In the genomic region with DNA sequence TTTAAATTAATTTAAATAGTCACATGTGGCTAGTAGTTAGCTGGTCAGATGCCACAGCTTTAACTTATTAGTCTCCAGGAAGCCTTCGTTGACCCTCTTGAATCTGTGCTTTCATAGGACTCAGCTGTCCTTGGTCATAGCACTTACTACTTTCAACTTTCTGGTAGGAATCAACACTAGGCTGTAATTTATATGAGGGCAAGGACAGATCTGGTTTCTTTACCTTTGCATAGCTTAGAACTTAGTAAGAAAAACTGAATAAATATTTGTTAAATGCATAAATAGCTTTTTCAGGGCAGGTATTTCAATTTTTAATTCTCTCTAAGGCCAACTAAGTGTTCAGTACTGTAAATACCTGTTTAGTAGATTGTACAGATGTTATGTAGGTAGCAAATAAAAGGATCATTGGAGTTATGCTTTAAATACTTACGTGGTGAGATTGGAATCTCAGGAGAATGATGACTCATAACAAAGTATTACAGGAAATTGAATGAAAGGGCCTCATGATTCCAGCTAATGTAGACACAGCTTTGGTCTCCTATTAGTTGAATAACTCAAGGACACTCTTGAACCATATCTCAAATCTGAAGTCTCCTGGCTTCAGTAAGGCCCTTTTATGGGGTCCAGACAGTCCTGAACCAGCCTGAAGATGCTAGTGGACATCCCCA, we compare ENCODE assay signal across 10 cellular contexts. TPM values are rescaled to one million over a fixed set of nuclear protein-coding genes. Genes with fewer than 3 reads are reported as not detected.
DNase-seq lines count a peak whose midpoint lies in the region; ATAC-seq, FAIRE-seq and TF ChIP-seq lines count a peak whose summit lies in the region.
"Had no signal": no experiment of that assay in that cellular context is flagged by ENCODE, and none has a peak within 500 bp of the region (broad histone marks: within the 10 kb centered on the region; RNA-seq: fewer than 3 reads in every experiment).

No MANE protein-coding gene starts in this region.

- H3K27me3 ChIP-seq in pancreas (no peaks in the 10 kb centered on the region), spleen (replicated peaks in 1 of 7) (peaks cover 0 to 22% (median 0%) of the 10 kb centered on the region in 7 donors)

- WGBS in pancreas, 2 donors = 59 to 67% methylated on average over 2 of the region's 2 CpGs
- 60 to 83% (median 79%) methylated on average over 2 of the region's 2 CpGs for WGBS in spleen, 5 donors

- intact Hi-C loops in pancreas (cut with DNase I) = no loop called here
- intact Hi-C loops in spleen (cut with DNase I; ENCODE audit: low total_unique reads) = no loop called here

- H3K27ac ChIP-seq in pancreas (peak overlapping the region in 3 of 4 donors; percentile 6 to 88 (median 84)), spleen (no peak overlapping the region)
- H3K27ac ChIP-seq: parathyroid adenoma had no signal

- ATAC-seq in pancreas (peak; percentile 36 to 63 (median 57)), GM18870 (IDR thresholded peaks at IDR 0.05; ENCODE audit: unreplicated experiment) (no peak)

- H3K4me3 ChIP-seq in pancreas (no peak overlapping the region), spleen (no peak overlapping the region)

- no peak for TF ChIP-seq POLR2A in spleen (IDR thresholded peaks at IDR 0.05)

- TF ChIP-seq CTCF in pancreas (IDR thresholded peaks at IDR 0.05) = no peak
- no peak for TF ChIP-seq CTCF in spleen (IDR thresholded peaks at IDR 0.05 in 8 of 11, conservative IDR thresholded peaks at IDR 0.05 in 3 of 11)

- peaks cover 0 to 16% (median 0%) of the 10 kb centered on the region in 3 donors for H3K4me1 ChIP-seq in pancreas
- H3K4me1 ChIP-seq in spleen = peaks cover 0 to 64% (median 27%) of the 10 kb centered on the region in 6 donors
- H3K4me1 ChIP-seq: parathyroid adenoma had no signal

- H3K36me3 ChIP-seq in pancreas = no peaks in the 10 kb centered on the region
- peaks cover 0 to 12% (median 0%) of the 10 kb centered on the region in 6 donors for H3K36me3 ChIP-seq in spleen

- peak; percentile 68 for DNase-seq in DMS53 treated with DMSO at 0.1 percent for 48 hours (lab: John Stamatoyannopoulos, UW; ENCODE audit: unreplicated experiment)
- peak; percentile 41 for DNase-seq in NCI-H69 (lab: John Stamatoyannopoulos, UW)
- peak; percentile 84 for DNase-seq in dermis blood vessel endothelial cell
- DNase-seq in pancreas = no peak
- no peak for DNase-seq in spleen
- DNase-seq in Kasumi-1 (lab: John Stamatoyannopoulos, UW) = no peak
- no peak for DNase-seq in COLO668 (lab: John Stamatoyannopoulos, UW; ENCODE audit: unreplicated experiment)

- no peak for FAIRE-seq in pancreas (lab: Jason Lieb, UNC)
- FAIRE-seq: frontal cortex had no signal

- H3K9me3 ChIP-seq in pancreas (no peaks in the 10 kb centered on the region), spleen (no peaks in the 10 kb centered on the region)

RNA-seq across cellular contexts. Expression of a gene that starts 2.6 kb away (rescaled TPM):
- total RNA-seq in dermis blood vessel endothelial cell (9.5 and 12.3 TPM in 2 replicates), pancreas (10 to 100 TPM in 2 of 6 donors, 1 to 10 TPM in 4; 4.6 to 18.3 (median 7.8) TPM), spleen (10 to 100 TPM; 25.0 to 68.8 (median 33.8) TPM)
- polyA plus RNA-seq in pancreas (1 to 10 TPM; 4.5 to 6.3 TPM), spleen (1 to 10 TPM; 4.1 to 7.3 (median 5.8) TPM)

RNA-seq across cellular contexts. Expression of a gene that starts 43.4 kb away (rescaled TPM):
- under 0.01 TPM in 1 of 2 replicates, not detected in the other for total RNA-seq in dermis blood vessel endothelial cell
- under 1 TPM in 1 of 6 donors, not detected in 5; 0.03 TPM for total RNA-seq in pancreas
- under 1 TPM; 0.04 to 0.05 TPM for polyA plus RNA-seq in pancreas
- total RNA-seq in spleen = not detected
- not detected for polyA plus RNA-seq in spleen
- total RNA-seq: frontal cortex had no signal

Comparison
In these comparisons a context has a peak if more than half of its experiments do, and no peak if none do; other contexts are left out.
1. DNase-seq: peak in DMS53 treated with DMSO at 0.1 percent for 48 hours (single experiment), NCI-H69 (single experiment) and dermis blood vessel endothelial cell (single experiment); none in pancreas (0 of 6), spleen (single experiment), Kasumi-1 (0 of 2) and COLO668 (single experiment).
2. H3K27ac ChIP-seq: peak in pancreas (3 of 4); none in spleen (0 of 8).